ENCODE assay signal across 14 cellular contexts in the genomic region with DNA sequence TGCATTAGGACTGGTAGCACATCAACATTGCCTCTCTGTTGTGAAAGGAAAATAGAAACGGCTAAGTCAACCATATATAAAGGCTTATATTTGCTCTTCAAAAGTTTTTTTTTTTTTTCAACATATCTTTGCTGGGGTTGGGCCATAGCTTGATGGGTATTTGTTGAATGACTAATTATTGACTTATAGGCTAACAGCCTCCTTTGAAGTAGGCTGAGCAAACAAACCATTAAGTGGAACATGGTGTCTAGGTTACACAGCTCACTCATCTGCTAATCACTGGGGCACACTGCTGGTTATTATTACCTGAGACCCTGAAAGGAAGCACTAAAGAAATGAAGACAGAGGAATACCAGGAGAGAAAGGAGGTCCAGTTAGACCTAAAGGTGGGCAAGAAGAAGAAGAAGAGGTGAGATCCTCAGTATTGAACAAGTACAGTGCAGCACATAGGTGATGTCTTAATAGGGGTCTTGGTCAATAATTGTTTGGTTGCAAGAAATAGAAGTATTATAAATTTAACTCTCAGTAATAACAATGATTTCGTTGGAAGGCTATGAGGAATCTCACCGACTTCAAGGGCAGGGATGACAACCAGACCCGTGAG.
DNase-seq lines count a peak whose midpoint lies in the region; ATAC-seq and TF ChIP-seq lines count a peak whose summit lies in the region.
"Had no signal": no experiment of that assay in that cellular context is flagged by ENCODE, and none has a peak within 500 bp of the region (broad histone marks: within the 10 kb centered on the region; RNA-seq: fewer than 3 reads in every experiment).

No MANE protein-coding gene starts in this region.

- H3K27me3 ChIP-seq in PC-9 (ENCODE audit: insufficient read depth, low read depth): peaks cover 33% of the 10 kb centered on the region
- H3K27me3 ChIP-seq in left lung: peaks cover 0 to 11% of the 10 kb centered on the region in 2 donors
- H3K27me3 ChIP-seq: cardiac muscle cell had no signal

- POLR2A ChIA-PET in PC-9 (lab: Charles Lee; ENCODE audit: unreplicated experiment): interaction anchor here (0.6 kb wide), 2 partner anchors 8 to 507 kb away, joined by 6 read pairs; no protein-coding TSS in a partner anchor
- POLR2A ChIA-PET in GM10248 (lab: Yijun Ruan, JAX): no interaction called here

- H3K9me2 ChIP-seq in PC-9 (ENCODE audit: insufficient read depth): no peaks in the 10 kb centered on the region

- peak overlapping the region; percentile 50 for H3K4me2 ChIP-seq in PC-9

- no peaks in the 10 kb centered on the region for H4K20me1 ChIP-seq in PC-9 (ENCODE audit: insufficient read depth)

- H3K27ac ChIP-seq in PC-9: no peak overlapping the region
- H3K27ac ChIP-seq in left lung: peak overlapping the region in 1 of 2 donors; percentile 39
- H3K27ac ChIP-seq: cardiac muscle cell, parathyroid adenoma had no signal

- no peak for TF ChIP-seq CTCF in PC-9 (conservative IDR thresholded peaks at IDR 0.05)
- TF ChIP-seq CTCF in left lung (IDR thresholded peaks at IDR 0.05): no peak
- no peak for TF ChIP-seq CTCF in GM10248 (IDR thresholded peaks at IDR 0.05; ENCODE audit: control extremely low read depth, extremely low read depth, low read depth, missing control alignments)

- CTCF ChIA-PET in PC-9 (lab: Charles Lee): interaction anchor here (0.6 to 1.5 kb wide), 4 partner anchors 16 to 922 kb away, joined by 3 to 7 read pairs (median 4); no protein-coding TSS in a partner anchor
- CTCF ChIA-PET in GM10248 (lab: Yijun Ruan, JAX): no interaction called here

- peaks cover 25% of the 10 kb centered on the region; the same call in 1 of the 2 replicates for H3F3A ChIP-seq in PC-9 (ENCODE audit: insufficient read depth, low read depth)

- ATAC-seq in left lung: peak; percentile 34
- ATAC-seq in GM21529 (IDR thresholded peaks at IDR 0.05; ENCODE audit: unreplicated experiment): no peak
- ATAC-seq in HG02610 (IDR thresholded peaks at IDR 0.05; ENCODE audit: unreplicated experiment): no peak
- ATAC-seq: stimulated activated effector memory CD8-positive, alpha-beta T cell treated with anti-CD3 and anti-CD28 coated beads, Interleukin-12 subunit alpha, Interleukin-12 subunit beta, amount 100 ng/mL, for 72 hours had no signal

- no TSS peak for BruUV-seq in PC-9 (replicated peaks; lab: Mats Ljungman, UMichigan)

- intact Hi-C loops in PC-9 (cut with micrococcal nuclease; ENCODE audit: unreplicated experiment): loop anchor here (5.0 kb wide), 3 partner anchors 70 to 500 kb away; no protein-coding TSS in a partner anchor
- intact Hi-C loops in left lung (cut with DNase I): no loop called here

- H3K9me3 ChIP-seq in PC-9 (ENCODE audit: insufficient read depth, low read depth) (no peaks in the 10 kb centered on the region), left lung (no peaks in the 10 kb centered on the region)

- peak; percentile 93 for DNase-seq in DMS53 treated with DMSO at 0.1 percent for 48 hours (lab: John Stamatoyannopoulos, UW; ENCODE audit: unreplicated experiment)
- peak; percentile 13 for DNase-seq in NCI-H187 (lab: John Stamatoyannopoulos, UW)
- peak in 1 of 2 experiments; percentile 94 for DNase-seq in PC-9
- no peak for DNase-seq in left lung
- no peak for DNase-seq in GM10248 (ENCODE audit: extremely low spot score)
- no peak for DNase-seq in activated gamma-delta T cell treated with Interleukin-2 at 50 U/mL for 16 hours
- DNase-seq: activated CD4-positive, alpha-beta T cell treated with anti-CD3 and anti-CD28 coated beads, Interleukin-2, amount 50 U/mL, for 48 hours; activated gamma-delta T cell; Karpas-422 had no signal

- H3K79me2 ChIP-seq in PC-9 (ENCODE audit: low read depth): no peaks in the 10 kb centered on the region
- H3K79me2 ChIP-seq: parathyroid adenoma had no signal

- no peak overlapping the region for H2AFZ ChIP-seq in PC-9
- H2AFZ ChIP-seq: parathyroid adenoma had no signal

- H3K36me3 ChIP-seq in PC-9 (ENCODE audit: low read depth) (no peaks in the 10 kb centered on the region), left lung (no peaks in the 10 kb centered on the region)
- H3K36me3 ChIP-seq: cardiac muscle cell had no signal

- H3K4me3 ChIP-seq in PC-9: no peak overlapping the region
- H3K4me3 ChIP-seq in left lung: no peak overlapping the region
- H3K4me3 ChIP-seq: cardiac muscle cell had no signal

- peaks cover 49% of the 10 kb centered on the region for H3K4me1 ChIP-seq in PC-9 (replicated peaks; ENCODE audit: insufficient read depth)
- H3K4me1 ChIP-seq in left lung: peaks cover 19 to 49% of the 10 kb centered on the region in 2 donors

Comparison
In these comparisons a context has a peak if more than half of its experiments do, and no peak if none do; other contexts are left out.
1. DNase-seq: peak in DMS53 treated with DMSO at 0.1 percent for 48 hours (single experiment) and NCI-H187 (2 of 2); none in left lung (0 of 2), GM10248 (single experiment) and activated gamma-delta T cell treated with Interleukin-2 at 50 U/mL for 16 hours (single experiment).